ENCODE assay signal across 9 cellular contexts in the genomic region with DNA sequence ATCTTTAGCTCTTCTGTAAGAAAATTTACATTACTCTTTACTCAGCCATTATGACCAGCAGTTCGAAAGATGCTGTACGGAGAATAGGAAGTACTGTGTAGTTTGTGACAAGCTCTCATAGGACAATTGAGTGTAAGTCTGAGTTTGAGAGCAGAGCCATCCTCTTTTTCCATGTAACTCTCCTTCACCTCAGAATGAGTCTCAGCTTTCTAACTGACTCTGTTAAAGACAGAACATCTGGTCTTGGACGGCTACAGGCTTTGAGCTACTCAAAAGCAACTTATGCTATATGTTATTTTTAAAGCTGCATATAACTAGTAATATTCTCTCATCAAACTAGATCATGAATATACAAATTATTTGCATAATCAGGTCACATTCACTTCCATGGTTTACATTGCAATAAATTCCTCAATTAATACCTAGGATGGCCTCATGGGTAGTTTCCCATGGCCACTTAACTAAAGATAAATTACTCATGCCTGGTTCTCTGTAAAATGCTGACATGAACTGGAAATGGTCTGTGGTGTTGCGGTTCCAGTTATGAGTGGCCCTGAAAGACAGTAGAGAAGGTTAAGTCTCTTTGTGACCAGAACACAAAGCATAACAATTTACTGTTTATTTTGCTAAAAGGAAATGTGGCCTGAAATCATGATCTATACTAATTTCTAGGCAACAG.
DNase-seq lines count a peak whose midpoint lies in the region; ATAC-seq lines count a peak whose summit lies in the region.
"Had no signal": no experiment of that assay in that cellular context is flagged by ENCODE, and none has a peak within 500 bp of the region (broad histone marks: within the 10 kb centered on the region; RNA-seq: fewer than 3 reads in every experiment).

No MANE protein-coding gene starts in this region.

- H3K36me3 Mint-ChIP-seq in activated CD4-positive, alpha-beta memory T cell treated with anti-CD3 and anti-CD28 coated beads for 36 hours = no peaks in the 10 kb centered on the region

- no peaks in the 10 kb centered on the region for H3K9me3 Mint-ChIP-seq in activated CD4-positive, alpha-beta memory T cell treated with anti-CD3 and anti-CD28 coated beads for 36 hours

- H3K4me3 Mint-ChIP-seq in activated CD4-positive, alpha-beta memory T cell treated with anti-CD3 and anti-CD28 coated beads for 36 hours = no peak overlapping the region

- ATAC-seq in GM18870 (IDR thresholded peaks at IDR 0.05; ENCODE audit: unreplicated experiment) (peak; percentile 94), GM21381 (IDR thresholded peaks at IDR 0.05; ENCODE audit: unreplicated experiment) (peak; percentile 95), HG03039 (IDR thresholded peaks at IDR 0.05; ENCODE audit: unreplicated experiment) (peak; percentile 92)
- ATAC-seq: HCT116 had no signal

- POLR2A ChIA-PET in activated CD4-positive, alpha-beta memory T cell treated with anti-CD3 and anti-CD28 coated beads for 36 hours (lab: Charles Lee) = no interaction called here

- peak; percentile 43 for DNase-seq in activated CD4-positive, alpha-beta memory T cell treated with anti-CD3 and anti-CD28 coated beads for 36 hours
- DNase-seq in UCSD-AML1 (lab: John Stamatoyannopoulos, UW; ENCODE audit: unreplicated experiment) (no peak), Kasumi-1 (lab: John Stamatoyannopoulos, UW) (no peak), HUDEP-2 (lab: John Stamatoyannopoulos, UW; ENCODE audit: unreplicated experiment in 76 of 76) (no peak)
- DNase-seq: DMS153 had no signal

- no peak overlapping the region for H3K27ac Mint-ChIP-seq in activated CD4-positive, alpha-beta memory T cell treated with anti-CD3 and anti-CD28 coated beads for 36 hours

- intact Hi-C loops in activated CD4-positive, alpha-beta memory T cell treated with anti-CD3 and anti-CD28 coated beads for 36 hours (cut with micrococcal nuclease) = loop anchor here (10.0 kb wide), 1 partner anchor 208 kb away; no protein-coding TSS in a partner anchor

- peaks cover 2% of the 10 kb centered on the region for H3K4me1 Mint-ChIP-seq in activated CD4-positive, alpha-beta memory T cell treated with anti-CD3 and anti-CD28 coated beads for 36 hours (ENCODE audit: low read depth)

- CTCF ChIA-PET in activated CD4-positive, alpha-beta memory T cell treated with anti-CD3 and anti-CD28 coated beads for 36 hours (lab: Charles Lee) = interaction anchor here (1.9 kb wide), 1 partner anchor 11 kb away, joined by 7 read pairs; no protein-coding TSS in a partner anchor

- H3K27me3 Mint-ChIP-seq in activated CD4-positive, alpha-beta memory T cell treated with anti-CD3 and anti-CD28 coated beads for 36 hours = no peaks in the 10 kb centered on the region
